ENCODE assay signal across 8 cellular contexts in the genomic region with DNA sequence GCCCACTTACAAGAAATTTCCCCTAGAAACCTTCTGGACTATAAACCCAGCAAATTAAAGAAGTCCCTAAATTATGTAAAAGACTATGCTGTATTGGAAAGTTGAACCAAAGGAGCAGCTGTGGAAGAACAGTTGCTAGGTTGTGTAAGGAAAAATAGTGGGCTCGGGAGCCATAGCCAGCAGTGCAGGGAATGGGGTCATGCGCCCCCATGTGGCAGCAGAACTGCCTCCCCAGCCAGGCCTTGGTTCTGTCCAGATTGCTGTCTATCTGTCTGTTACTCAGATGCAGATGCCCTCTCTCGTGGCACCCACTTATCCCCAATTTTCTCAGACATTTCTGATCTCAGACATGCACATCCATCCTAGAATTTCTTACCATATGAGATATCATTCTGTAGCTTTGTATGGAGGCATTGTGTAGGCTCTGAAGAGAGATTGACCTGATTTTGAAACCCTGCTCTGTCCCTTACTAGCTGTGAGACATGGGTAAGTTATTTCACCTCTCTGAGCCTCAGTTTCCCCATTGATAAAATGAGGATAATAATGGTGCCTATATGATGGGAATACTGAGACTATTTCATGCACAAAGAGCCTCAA.
DNase-seq lines count a peak whose midpoint lies in the region; ATAC-seq, FAIRE-seq and TF ChIP-seq lines count a peak whose summit lies in the region.

No MANE protein-coding gene starts in this region.

- no peak overlapping the region for H3K4me2 ChIP-seq in SU-DHL-6 (ENCODE audit: low read depth, low read length, poor library complexity, severe bottlenecking)

- H3K4me1 Mint-ChIP-seq in osteocyte (ENCODE audit: unreplicated experiment): peaks cover 28% of the 10 kb centered on the region

- no peaks in the 10 kb centered on the region for H3K27me3 ChIP-seq in SU-DHL-6 (ENCODE audit: low read length)

- H3K27me3 Mint-ChIP-seq in osteocyte (ENCODE audit: unreplicated experiment): no peaks in the 10 kb centered on the region

- H3K27ac ChIP-seq in SU-DHL-6 (ENCODE audit: low read depth, low read length): no peak overlapping the region

- H4K20me1 ChIP-seq in SU-DHL-6 (ENCODE audit: low read depth, low read length): no peaks in the 10 kb centered on the region

- H3K4me3 Mint-ChIP-seq in osteocyte (ENCODE audit: unreplicated experiment): no peak overlapping the region

- peak; percentile 97 for TF ChIP-seq CTCF in SU-DHL-6 (IDR thresholded peaks at IDR 0.05; ENCODE audit: insufficient read depth, low read length, poor library complexity, severe bottlenecking)
- peak; percentile 94 for TF ChIP-seq CTCF in foreskin fibroblast (IDR thresholded peaks at IDR 0.05; ENCODE audit: low read depth, low read length)
- peak; percentile 85 for TF ChIP-seq CTCF in osteocyte (IDR thresholded peaks at IDR 0.05)

- DNase-seq in DMS53 treated with DMSO at 0.1 percent for 48 hours (lab: John Stamatoyannopoulos, UW; ENCODE audit: unreplicated experiment) (peak; percentile 43), HTR-8/SVneo (ENCODE audit: insufficient read length, low spot score) (peak; percentile 2), foreskin fibroblast (peak; percentile 59 to 88), osteocyte (ENCODE audit: extremely low spot score, unreplicated experiment) (no peak)
- no peak for DNase-seq in stimulated activated naive CD4-positive, alpha-beta T cell treated with Interleukin-2 at 50 U/mL for 16 hours (lab: John Stamatoyannopoulos, UW)

- H3K9me3 Mint-ChIP-seq in osteocyte (ENCODE audit: unreplicated experiment): no peaks in the 10 kb centered on the region

- no peaks in the 10 kb centered on the region for H3F3A ChIP-seq in SU-DHL-6 (ENCODE audit: insufficient read depth)

- no peak overlapping the region for H3K27ac Mint-ChIP-seq in osteocyte (ENCODE audit: unreplicated experiment)

- H3K79me2 ChIP-seq in SU-DHL-6 (ENCODE audit: insufficient read depth, low read length): no peaks in the 10 kb centered on the region

- no peak for FAIRE-seq in HTR-8/SVneo (lab: Jason Lieb, UNC)

- no peak overlapping the region for H2AFZ ChIP-seq in SU-DHL-6 (ENCODE audit: low read depth, low read length, severe bottlenecking)

- no peaks in the 10 kb centered on the region for H3K9me3 ChIP-seq in SU-DHL-6 (ENCODE audit: insufficient read depth, low read length)

- H3K9ac ChIP-seq in SU-DHL-6 (ENCODE audit: low read length): no peak overlapping the region

- H3K4me3 ChIP-seq in SU-DHL-6 (ENCODE audit: insufficient read depth, low read length, poor library complexity, severe bottlenecking) (no peak overlapping the region), foreskin fibroblast (ENCODE audit: low read depth in 1 of 2, low read length in 2 of 2) (no peak overlapping the region)

- no peaks in the 10 kb centered on the region for H3K36me3 Mint-ChIP-seq in osteocyte (ENCODE audit: unreplicated experiment)

- no peaks in the 10 kb centered on the region for H3K36me3 ChIP-seq in SU-DHL-6 (ENCODE audit: low read length)

- H3K9me2 ChIP-seq in SU-DHL-6 (replicated peaks; ENCODE audit: insufficient read depth, low read length): no peaks in the 10 kb centered on the region

- ATAC-seq in GM19351 (IDR thresholded peaks at IDR 0.05; ENCODE audit: unreplicated experiment): peak; percentile 65
- ATAC-seq in GM18873 (IDR thresholded peaks at IDR 0.05; ENCODE audit: low FRiP score, unreplicated experiment): no peak

Comparison
In these comparisons a context has a peak if more than half of its experiments do, and no peak if none do; other contexts are left out.
1. DNase-seq: peak in DMS53 treated with DMSO at 0.1 percent for 48 hours (single experiment), HTR-8/SVneo (single experiment) and foreskin fibroblast (2 of 2); none in osteocyte (single experiment) and stimulated activated naive CD4-positive, alpha-beta T cell treated with Interleukin-2 at 50 U/mL for 16 hours (single experiment).
2. Peak in every context shown above with its lines, with median percentiles within 50 percentile points of each other: CTCF ChIP-seq.